In the genomic region with DNA sequence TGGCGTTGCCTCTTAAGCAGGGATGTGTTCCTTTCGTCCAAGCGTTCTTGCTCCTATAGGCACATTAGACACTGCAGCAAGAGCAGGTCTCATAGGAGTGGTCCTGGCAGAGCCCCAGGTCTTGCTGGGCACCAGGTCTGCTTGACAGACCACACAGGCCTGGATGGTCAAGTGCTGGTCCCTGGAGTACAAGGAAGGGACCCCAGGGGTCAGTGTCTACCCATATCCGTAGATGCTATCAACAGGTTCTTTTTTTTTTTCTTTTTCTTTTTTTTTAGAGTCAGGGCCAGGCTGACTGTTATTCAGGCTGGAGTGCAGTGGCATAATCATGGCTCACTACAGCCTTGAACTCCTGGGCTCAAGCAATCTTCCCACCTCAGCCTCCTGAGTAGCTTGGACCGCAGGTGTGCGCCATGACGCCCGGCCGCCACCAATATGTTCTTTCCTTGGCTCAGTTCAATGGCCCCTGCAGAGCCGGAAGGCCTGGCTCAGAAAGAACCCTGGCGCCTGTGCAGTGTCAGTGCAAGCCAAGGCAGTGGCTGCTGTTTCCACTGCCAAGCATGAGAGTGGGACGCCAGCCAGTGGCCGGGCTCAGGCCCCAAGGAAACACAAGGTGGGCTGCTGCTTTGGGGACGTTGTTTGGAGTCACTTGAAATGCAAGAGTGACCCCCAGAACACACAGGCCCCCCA, we compare ENCODE assay signal across 11 cellular contexts. TPM values are rescaled to one million over a fixed set of nuclear protein-coding genes. Genes with fewer than 3 reads are reported as not detected.
DNase-seq lines count a peak whose midpoint lies in the region; ATAC-seq, FAIRE-seq and TF ChIP-seq lines count a peak whose summit lies in the region.
"Had no signal": no experiment of that assay in that cellular context is flagged by ENCODE, and none has a peak within 500 bp of the region (broad histone marks: within the 10 kb centered on the region; RNA-seq: fewer than 3 reads in every experiment).

No MANE protein-coding gene starts in this region.

- peak overlapping the region; percentile 78 for H3K27ac Mint-ChIP-seq in activated CD4-positive, alpha-beta memory T cell treated with anti-CD3 and anti-CD28 coated beads, Interleukin-2, amount 10 ng/mL, durations not matched to agents 7 days and 5 days
- no peak overlapping the region for H3K27ac Mint-ChIP-seq in activated CD4-positive, alpha-beta memory T cell treated with anti-CD3 and anti-CD28 coated beads for 36 hours
- H3K27ac Mint-ChIP-seq in activated T-helper 2 cell treated with anti-CD3 and anti-CD28 coated beads, Interferon-gamma antibody, Interleukin-2, Interleukin-4, amounts not matched to agents 10 μg/mL and 5 μg/mL and 100 μg/mL, durations not matched to agents 14 hours and 24 hours and 36 hours = peak overlapping the region; percentile 66

- H3K9me3 Mint-ChIP-seq in activated CD4-positive, alpha-beta memory T cell treated with anti-CD3 and anti-CD28 coated beads, Interleukin-2, amount 10 ng/mL, durations not matched to agents 7 days and 5 days = no peaks in the 10 kb centered on the region
- H3K9me3 Mint-ChIP-seq in activated CD4-positive, alpha-beta memory T cell treated with anti-CD3 and anti-CD28 coated beads for 36 hours = no peaks in the 10 kb centered on the region
- H3K9me3 Mint-ChIP-seq in activated T-helper 2 cell treated with anti-CD3 and anti-CD28 coated beads, Interferon-gamma antibody, Interleukin-2, Interleukin-4, amounts not matched to agents 10 μg/mL and 5 μg/mL and 100 μg/mL, durations not matched to agents 14 hours and 24 hours and 36 hours = no peaks in the 10 kb centered on the region
- H3K9me3 Mint-ChIP-seq: naive thymus-derived CD8-positive, alpha-beta T cell had no signal

- no TSS peak for BruUV-seq in HepG2 (replicated peaks; lab: Mats Ljungman, UMichigan)

- H2AFZ ChIP-seq in HepG2 (ENCODE audit: low read length) (no peak overlapping the region), GM23248 (no peak overlapping the region)

- no peaks in the 10 kb centered on the region for H3K9me2 ChIP-seq in GM23248 (ENCODE audit: insufficient read depth)

- no peak for DNase-seq in activated CD4-positive, alpha-beta memory T cell treated with anti-CD3 and anti-CD28 coated beads, Interleukin-2, amount 10 ng/mL, durations not matched to agents 7 days and 5 days
- DNase-seq in activated CD4-positive, alpha-beta memory T cell treated with anti-CD3 and anti-CD28 coated beads for 36 hours = no peak
- no peak for DNase-seq in activated T-helper 2 cell treated with anti-CD3 and anti-CD28 coated beads, Interferon-gamma antibody, Interleukin-2, Interleukin-4, amounts not matched to agents 10 μg/mL and 5 μg/mL and 100 μg/mL, durations not matched to agents 14 hours and 24 hours and 36 hours (ENCODE audit: low spot score)
- DNase-seq in HepG2 (ENCODE audit: low spot score) (no peak), substantia nigra (lab: John Stamatoyannopoulos, UW) (peak in 29 of 49 donors; percentile 5 to 82 (median 29)), DMS153 (lab: John Stamatoyannopoulos, UW) (no peak), GM23248 (no peak)
- DNase-seq: activated naive CD4-positive, alpha-beta T cell had no signal

- no peaks in the 10 kb centered on the region for H3K27me3 Mint-ChIP-seq in activated CD4-positive, alpha-beta memory T cell treated with anti-CD3 and anti-CD28 coated beads, Interleukin-2, amount 10 ng/mL, durations not matched to agents 7 days and 5 days
- peaks cover 8% of the 10 kb centered on the region for H3K27me3 Mint-ChIP-seq in activated CD4-positive, alpha-beta memory T cell treated with anti-CD3 and anti-CD28 coated beads for 36 hours
- no peaks in the 10 kb centered on the region for H3K27me3 Mint-ChIP-seq in activated T-helper 2 cell treated with anti-CD3 and anti-CD28 coated beads, Interferon-gamma antibody, Interleukin-2, Interleukin-4, amounts not matched to agents 10 μg/mL and 5 μg/mL and 100 μg/mL, durations not matched to agents 14 hours and 24 hours and 36 hours (ENCODE audit: low read depth)
- H3K27me3 Mint-ChIP-seq: naive thymus-derived CD8-positive, alpha-beta T cell had no signal

- H3K9ac ChIP-seq in HepG2 (ENCODE audit: insufficient read depth, low read depth, low read length) (no peak overlapping the region), GM23248 (no peak overlapping the region)

- no peaks in the 10 kb centered on the region for H3F3A ChIP-seq in GM23248 (ENCODE audit: insufficient read depth)

- POLR2A ChIA-PET in activated CD4-positive, alpha-beta memory T cell treated with anti-CD3 and anti-CD28 coated beads, Interleukin-2, amount 10 ng/mL, durations not matched to agents 7 days and 5 days (lab: Charles Lee) = interaction anchor here (4.5 to 9.6 kb wide), 2 partner anchors 13 to 144 kb away, joined by 47 to 124 read pairs; a partner anchor contains a TSS
- POLR2A ChIA-PET in activated CD4-positive, alpha-beta memory T cell treated with anti-CD3 and anti-CD28 coated beads for 36 hours (lab: Charles Lee) = interaction anchor here (1.9 to 2.5 kb wide), 2 partner anchors 15 to 144 kb away, joined by 16 to 18 read pairs; no protein-coding TSS in a partner anchor
- POLR2A ChIA-PET in HepG2 (lab: Yijun Ruan, JAX) = no interaction called here

- ATAC-seq in HepG2 (peak; percentile 80), GM21737 (IDR thresholded peaks at IDR 0.05; ENCODE audit: unreplicated experiment) (no peak)
- ATAC-seq: naive thymus-derived CD8-positive, alpha-beta T cell had no signal

- no peaks in the 10 kb centered on the region for H3K9me3 ChIP-seq in HepG2 (ENCODE audit: low read length)
- H3K9me3 ChIP-seq in GM23248 (ENCODE audit: low read depth) = no peaks in the 10 kb centered on the region

- H3K79me2 ChIP-seq in HepG2 (ENCODE audit: insufficient read depth, low read length) (no peaks in the 10 kb centered on the region), GM23248 (ENCODE audit: insufficient read depth) (no peaks in the 10 kb centered on the region)

- H3K4me2 ChIP-seq in HepG2 (ENCODE audit: low read depth, low read length) (no peak overlapping the region), GM23248 (ENCODE audit: unreplicated experiment) (no peak overlapping the region)

- H3K4me1 Mint-ChIP-seq in activated CD4-positive, alpha-beta memory T cell treated with anti-CD3 and anti-CD28 coated beads, Interleukin-2, amount 10 ng/mL, durations not matched to agents 7 days and 5 days = peaks cover 73% of the 10 kb centered on the region
- peaks cover 61% of the 10 kb centered on the region for H3K4me1 Mint-ChIP-seq in activated CD4-positive, alpha-beta memory T cell treated with anti-CD3 and anti-CD28 coated beads for 36 hours (ENCODE audit: low read depth)
- H3K4me1 Mint-ChIP-seq in activated T-helper 2 cell treated with anti-CD3 and anti-CD28 coated beads, Interferon-gamma antibody, Interleukin-2, Interleukin-4, amounts not matched to agents 10 μg/mL and 5 μg/mL and 100 μg/mL, durations not matched to agents 14 hours and 24 hours and 36 hours (ENCODE audit: low read depth) = peaks cover 64% of the 10 kb centered on the region

- TF ChIP-seq CTCF in HepG2 (CRISPR knock-in tag; IDR thresholded peaks at IDR 0.05) = no peak

- CTCF ChIA-PET in activated CD4-positive, alpha-beta memory T cell treated with anti-CD3 and anti-CD28 coated beads, Interleukin-2, amount 10 ng/mL, durations not matched to agents 7 days and 5 days (lab: Charles Lee) = interaction anchor here (1.0 to 1.6 kb wide), 2 partner anchors 19 to 26 kb away, joined by 4 read pairs; no protein-coding TSS in a partner anchor
- CTCF ChIA-PET in activated CD4-positive, alpha-beta memory T cell treated with anti-CD3 and anti-CD28 coated beads for 36 hours (lab: Charles Lee) = interaction anchor here (1.2 kb wide), 1 partner anchor 14 kb away, joined by 3 read pairs; no protein-coding TSS in a partner anchor
- CTCF ChIA-PET in HepG2 (lab: Yijun Ruan, JAX; ENCODE audit: low intra/inter-chr PET ratio, low total read pairs) = no interaction called here

- 49% methylated on average over 10 of the region's 14 CpGs for WGBS in HepG2 (ENCODE audit: low lambda C conversion rate)
- WGBS in GM23248 (ENCODE audit: low coverage in 1 of 2, low lambda C conversion rate in 2 of 2, missing lambda C conversion rate in 2 of 2), 2 experiments = 65 to 70% methylated on average over 14 of the region's 14 CpGs

- TF ChIP-seq RAD21 in HepG2 (CRISPR knock-in tag; IDR thresholded peaks at IDR 0.05) = no peak

- H3K4me1 ChIP-seq in HepG2 (ENCODE audit: insufficient read depth, low read length) = no peaks in the 10 kb centered on the region
- peaks cover 6% of the 10 kb centered on the region for H3K4me1 ChIP-seq in GM23248 (ENCODE audit: insufficient read depth)

- TF ChIP-seq POLR2A in HepG2 (IDR thresholded peaks at IDR 0.05; ENCODE audit: insufficient read depth in 1 of 2, low read depth in 2 of 2, low read length in 2 of 2) = no peak

- peak overlapping the region; percentile 17 for H3K4me3 Mint-ChIP-seq in activated CD4-positive, alpha-beta memory T cell treated with anti-CD3 and anti-CD28 coated beads, Interleukin-2, amount 10 ng/mL, durations not matched to agents 7 days and 5 days
- no peak overlapping the region for H3K4me3 Mint-ChIP-seq in activated CD4-positive, alpha-beta memory T cell treated with anti-CD3 and anti-CD28 coated beads for 36 hours
- H3K4me3 Mint-ChIP-seq in activated T-helper 2 cell treated with anti-CD3 and anti-CD28 coated beads, Interferon-gamma antibody, Interleukin-2, Interleukin-4, amounts not matched to agents 10 μg/mL and 5 μg/mL and 100 μg/mL, durations not matched to agents 14 hours and 24 hours and 36 hours (ENCODE audit: low read depth) = no peak overlapping the region
- H3K4me3 Mint-ChIP-seq: naive thymus-derived CD8-positive, alpha-beta T cell had no signal

- H4K20me1 ChIP-seq in HepG2 (ENCODE audit: insufficient read depth, low read length) (no peaks in the 10 kb centered on the region), GM23248 (ENCODE audit: insufficient read depth) (no peaks in the 10 kb centered on the region)

- H3K27ac ChIP-seq in HepG2 (ENCODE audit: extremely low read length, insufficient read depth, low read length) (no peak overlapping the region), substantia nigra (ENCODE audit: low read depth, low read length, poor library complexity, severe bottlenecking) (no peak overlapping the region), GM23248 (no peak overlapping the region)

- in situ Hi-C loops in HepG2 (cut with HindIII; ENCODE audit: extremely low pct_ligation_motif_present, low pct_unique_long_range_greater_than_20kb) (no loop called here), GM23248 (cut with MboI) (no loop called here)

- H3K36me3 ChIP-seq in HepG2 (replicated peaks in 1 of 2; ENCODE audit: control insufficient read depth in 1 of 2, insufficient read depth in 2 of 2, low read length in 2 of 2) (no peaks in the 10 kb centered on the region), GM23248 (ENCODE audit: low read depth) (no peaks in the 10 kb centered on the region)

- no peaks in the 10 kb centered on the region for H3K36me3 Mint-ChIP-seq in activated CD4-positive, alpha-beta memory T cell treated with anti-CD3 and anti-CD28 coated beads, Interleukin-2, amount 10 ng/mL, durations not matched to agents 7 days and 5 days (ENCODE audit: low read depth)
- peaks cover 1% of the 10 kb centered on the region for H3K36me3 Mint-ChIP-seq in activated CD4-positive, alpha-beta memory T cell treated with anti-CD3 and anti-CD28 coated beads for 36 hours
- no peaks in the 10 kb centered on the region for H3K36me3 Mint-ChIP-seq in activated T-helper 2 cell treated with anti-CD3 and anti-CD28 coated beads, Interferon-gamma antibody, Interleukin-2, Interleukin-4, amounts not matched to agents 10 μg/mL and 5 μg/mL and 100 μg/mL, durations not matched to agents 14 hours and 24 hours and 36 hours (ENCODE audit: low read depth)
- H3K36me3 Mint-ChIP-seq: naive thymus-derived CD8-positive, alpha-beta T cell had no signal

- FAIRE-seq in HepG2 (lab: Jason Lieb, UNC) = no peak

- no peak overlapping the region for H3K4me3 ChIP-seq in HepG2 (replicated peaks in 1 of 3; ENCODE audit: insufficient read depth in 1 of 3, low read depth in 2 of 3, low read length in 3 of 3)
- no peak overlapping the region for H3K4me3 ChIP-seq in GM23248

- no peak for TF ChIP-seq EP300 in HepG2 (IDR thresholded peaks at IDR 0.05; ENCODE audit: low read depth in 2 of 2, low read length in 2 of 2)
- TF ChIP-seq EP300 in HepG2 (CRISPR knock-in tag; IDR thresholded peaks at IDR 0.05; ENCODE audit: borderline replicate concordance) = no peak

- H3K27me3 ChIP-seq in HepG2 (ENCODE audit: control insufficient read depth in 1 of 2, insufficient read depth in 2 of 2, low read length in 2 of 2) (peaks cover 5 to 34% of the 10 kb centered on the region in 2 experiments; a peak in 4 of 5 replicates), GM23248 (replicated peaks; ENCODE audit: insufficient read depth) (no peaks in the 10 kb centered on the region)

- intact Hi-C loops in activated CD4-positive, alpha-beta memory T cell treated with anti-CD3 and anti-CD28 coated beads for 36 hours (cut with micrococcal nuclease) = loop anchor here (1.0 kb wide), 2 partner anchors 9 to 104 kb away; no protein-coding TSS in a partner anchor
- intact Hi-C loops in activated T-helper 2 cell treated with anti-CD3 and anti-CD28 coated beads, Interferon-gamma antibody, Interleukin-2, Interleukin-4, amounts not matched to agents 10 μg/mL and 5 μg/mL and 100 μg/mL, durations not matched to agents 14 hours and 24 hours and 36 hours (cut with micrococcal nuclease) = no loop called here
- intact Hi-C loops in HepG2 (cut with micrococcal nuclease; ENCODE audit: unreplicated experiment) = no loop called here

RNA-seq across cellular contexts. Expression of a gene that starts 10.0 kb away (rescaled TPM):
- total RNA-seq in activated CD4-positive, alpha-beta memory T cell treated with anti-CD3 and anti-CD28 coated beads, Interleukin-2, amount 10 ng/mL, durations not matched to agents 7 days and 5 days = 10 to 100 TPM; 32.9 to 34.3 TPM
- 10 to 100 TPM; 31.1 to 33.2 TPM for total RNA-seq in activated CD4-positive, alpha-beta memory T cell treated with anti-CD3 and anti-CD28 coated beads for 36 hours
- total RNA-seq in activated T-helper 2 cell treated with anti-CD3 and anti-CD28 coated beads, Interferon-gamma antibody, Interleukin-2, Interleukin-4, amounts not matched to agents 10 μg/mL and 5 μg/mL and 100 μg/mL, durations not matched to agents 14 hours and 24 hours and 36 hours = 65.0 and 65.5 TPM in 2 replicates
- not detected in 2 replicates for total RNA-seq in HepG2 (2016; rRNA removed; fragmentation: Illumina TruSeq; extraction: Trizol)
- not detected in 2 replicates for total RNA-seq in HepG2 (2016; cell fraction: cytosol; rRNA removed; fragmentation: Illumina TruSeq; extraction: Trizol; ENCODE audit: low read depth)
- total RNA-seq in HepG2 (2016; cell fraction: insoluble cytoplasmic fraction; rRNA removed; fragmentation: Illumina TruSeq; extraction: Trizol) = not detected in 2 replicates
- total RNA-seq in HepG2 (2016; cell fraction: membrane; rRNA removed; fragmentation: Illumina TruSeq; extraction: Trizol) = not detected in 2 replicates
- total RNA-seq in HepG2 (2016; cell fraction: nucleus; rRNA removed; fragmentation: Illumina TruSeq; extraction: Trizol) = not detected in 2 replicates
- polyA plus RNA-seq in HepG2 (2011; rRNA removed) (not detected in 2 replicates), GM23248 (2016; fragmentation: Nextera tagmentation; extraction: Ambion mirVana) (0.14 and 0.23 TPM in 2 replicates)
- polyA plus RNA-seq in HepG2 (2011; cell fraction: cytosol; rRNA removed) = not detected in 2 replicates
- not detected in 2 replicates for polyA plus RNA-seq in HepG2 (2011; cell fraction: nucleus; rRNA removed)
- polyA plus RNA-seq in HepG2 (2012) = not detected in 2 replicates
- polyA plus RNA-seq in HepG2 (2016; cell fraction: cytosol; fragmentation: Illumina TruSeq; extraction: Trizol; ENCODE audit: low read depth) = not detected in 2 replicates
- not detected in 2 replicates for polyA plus RNA-seq in HepG2 (2016; cell fraction: insoluble cytoplasmic fraction; fragmentation: Illumina TruSeq; extraction: Trizol; ENCODE audit: low read depth)
- not detected in 2 replicates for polyA plus RNA-seq in HepG2 (2016; cell fraction: membrane; fragmentation: Illumina TruSeq; extraction: Trizol; ENCODE audit: low read depth)
- not detected in 2 replicates for polyA plus RNA-seq in HepG2 (2016; cell fraction: nucleus; fragmentation: Illumina TruSeq; extraction: Trizol; ENCODE audit: insufficient read depth, low read depth)
- 0.30 TPM in 1 of 2 replicates, not detected in the other for polyA minus RNA-seq in HepG2 (2011; rRNA and poly(A)+ RNA removed; ENCODE audit: low replicate concordance)
- polyA minus RNA-seq in HepG2 (2011; cell fraction: cytosol; rRNA and poly(A)+ RNA removed) = not detected in 2 replicates
- polyA minus RNA-seq in HepG2 (2011; cell fraction: nucleus; rRNA and poly(A)+ RNA removed) = not detected in 2 replicates
- total RNA-seq in GM23248 (2014; rRNA removed; shearing (Covaris generic)) = not detected in 2 replicates
- total RNA-seq: dermis microvascular lymphatic vessel endothelial cell; naive thymus-derived CD8-positive, alpha-beta T cell had no signal
- polyA plus RNA-seq: naive thymus-derived CD8-positive, alpha-beta T cell had no signal

RNA-seq across cellular contexts. Expression of a gene that starts 33.8 kb away (rescaled TPM):
- total RNA-seq in activated CD4-positive, alpha-beta memory T cell treated with anti-CD3 and anti-CD28 coated beads, Interleukin-2, amount 10 ng/mL, durations not matched to agents 7 days and 5 days = 10 to 100 TPM; 98.3 to 98.6 TPM
- 10 to 100 TPM; 46.1 to 47.9 TPM for total RNA-seq in activated CD4-positive, alpha-beta memory T cell treated with anti-CD3 and anti-CD28 coated beads for 36 hours
- 85.8 and 91.2 TPM in 2 replicates for total RNA-seq in activated T-helper 2 cell treated with anti-CD3 and anti-CD28 coated beads, Interferon-gamma antibody, Interleukin-2, Interleukin-4, amounts not matched to agents 10 μg/mL and 5 μg/mL and 100 μg/mL, durations not matched to agents 14 hours and 24 hours and 36 hours
- total RNA-seq in HepG2 (2016; rRNA removed; fragmentation: Illumina TruSeq; extraction: Trizol) = 23.6 and 35.2 TPM in 2 replicates
- 52.3 and 57.6 TPM in 2 replicates for total RNA-seq in HepG2 (2016; cell fraction: cytosol; rRNA removed; fragmentation: Illumina TruSeq; extraction: Trizol; ENCODE audit: low read depth)
- 21.8 and 38.2 TPM in 2 replicates for total RNA-seq in HepG2 (2016; cell fraction: insoluble cytoplasmic fraction; rRNA removed; fragmentation: Illumina TruSeq; extraction: Trizol)
- total RNA-seq in HepG2 (2016; cell fraction: membrane; rRNA removed; fragmentation: Illumina TruSeq; extraction: Trizol) = 42.3 and 49.9 TPM in 2 replicates
- 27.2 and 31.9 TPM in 2 replicates for total RNA-seq in HepG2 (2016; cell fraction: nucleus; rRNA removed; fragmentation: Illumina TruSeq; extraction: Trizol)
- 23.0 and 31.1 TPM in 2 replicates for polyA plus RNA-seq in HepG2 (2011; rRNA removed)
- 11.2 and 20.9 TPM in 2 replicates for polyA plus RNA-seq in HepG2 (2011; cell fraction: cytosol; rRNA removed)
- polyA plus RNA-seq in HepG2 (2011; cell fraction: nucleus; rRNA removed) = 166 and 217 TPM in 2 replicates
- 9.1 and 20.3 TPM in 2 replicates for polyA plus RNA-seq in HepG2 (2012)
- polyA plus RNA-seq in HepG2 (2016; cell fraction: cytosol; fragmentation: Illumina TruSeq; extraction: Trizol; ENCODE audit: low read depth) = 34.0 and 38.2 TPM in 2 replicates
- 17.3 and 17.8 TPM in 2 replicates for polyA plus RNA-seq in HepG2 (2016; cell fraction: insoluble cytoplasmic fraction; fragmentation: Illumina TruSeq; extraction: Trizol; ENCODE audit: low read depth)
- polyA plus RNA-seq in HepG2 (2016; cell fraction: membrane; fragmentation: Illumina TruSeq; extraction: Trizol; ENCODE audit: low read depth) = 27.7 and 34.3 TPM in 2 replicates
- polyA plus RNA-seq in HepG2 (2016; cell fraction: nucleus; fragmentation: Illumina TruSeq; extraction: Trizol; ENCODE audit: insufficient read depth, low read depth) = 63.8 and 70.7 TPM in 2 replicates
- polyA minus RNA-seq in HepG2 (2011; rRNA and poly(A)+ RNA removed; ENCODE audit: low replicate concordance) = 17.1 and 28.4 TPM in 2 replicates
- polyA minus RNA-seq in HepG2 (2011; cell fraction: cytosol; rRNA and poly(A)+ RNA removed) = 6.1 and 8.6 TPM in 2 replicates
- 11.1 and 14.7 TPM in 2 replicates for polyA minus RNA-seq in HepG2 (2011; cell fraction: nucleus; rRNA and poly(A)+ RNA removed)
- total RNA-seq in GM23248 (2014; rRNA removed; shearing (Covaris generic)) = 21.8 and 26.8 TPM in 2 replicates
- 19.4 and 23.0 TPM in 2 replicates for polyA plus RNA-seq in GM23248 (2016; fragmentation: Nextera tagmentation; extraction: Ambion mirVana)

Comparison
In these comparisons a context has a peak if more than half of its experiments do, and no peak if none do; other contexts are left out.
1. DNase-seq: peak in substantia nigra (29 of 49); none in activated CD4-positive, alpha-beta memory T cell treated with anti-CD3 and anti-CD28 coated beads, Interleukin-2, amount 10 ng/mL, durations not matched to agents 7 days and 5 days (single experiment), activated CD4-positive, alpha-beta memory T cell treated with anti-CD3 and anti-CD28 coated beads for 36 hours (single experiment), activated T-helper 2 cell treated with anti-CD3 and anti-CD28 coated beads, Interferon-gamma antibody, Interleukin-2, Interleukin-4, amounts not matched to agents 10 μg/mL and 5 μg/mL and 100 μg/mL, durations not matched to agents 14 hours and 24 hours and 36 hours (single experiment), HepG2 (single experiment), DMS153 (single experiment) and GM23248 (single experiment).
2. RNA of a gene that starts 10.0 kb away (total RNA-seq): 65.0 to 65.5 TPM in activated T-helper 2 cell treated with anti-CD3 and anti-CD28 coated beads, Interferon-gamma antibody, Interleukin-2, Interleukin-4, amounts not matched to agents 10 μg/mL and 5 μg/mL and 100 μg/mL, durations not matched to agents 14 hours and 24 hours and 36 hours, 32.9 to 34.3 TPM in activated CD4-positive, alpha-beta memory T cell treated with anti-CD3 and anti-CD28 coated beads, Interleukin-2, amount 10 ng/mL, durations not matched to agents 7 days and 5 days and 31.1 to 33.2 TPM in activated CD4-positive, alpha-beta memory T cell treated with anti-CD3 and anti-CD28 coated beads for 36 hours; not detected in HepG2 and not detected in GM23248; every median in the first group is over 10 times any median in the second.